7 cellular contexts compared by ENCODE assay signal in the genomic region with DNA sequence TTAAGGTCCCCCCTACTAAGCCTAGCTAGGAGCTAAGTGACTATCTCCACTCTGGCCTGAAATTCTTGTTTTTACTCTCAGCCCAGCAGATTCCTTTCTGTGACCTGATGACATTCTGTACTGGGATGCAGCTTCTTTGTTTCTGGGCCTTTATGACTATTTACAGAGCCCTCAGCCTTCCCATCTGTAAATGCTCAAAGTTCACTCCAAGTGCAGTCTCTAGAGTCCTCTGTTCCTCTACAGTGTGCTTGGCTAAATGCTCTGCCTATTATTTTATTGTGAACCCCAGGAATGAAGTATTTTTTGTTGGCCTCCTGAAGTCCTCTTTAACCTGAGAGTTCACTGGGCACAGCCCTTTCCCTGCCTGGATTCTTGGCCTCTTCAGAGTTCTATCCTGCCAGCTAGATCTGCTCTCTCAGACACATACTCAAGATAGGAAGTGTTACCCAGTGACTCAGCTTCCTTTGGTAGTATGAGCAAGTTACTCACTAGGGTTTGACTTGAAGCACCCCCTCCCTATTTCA.
DNase-seq lines count a peak whose midpoint lies in the region; ATAC-seq and TF ChIP-seq lines count a peak whose summit lies in the region.

No MANE protein-coding gene starts in this region.

- H3K27me3 Mint-ChIP-seq in osteocyte (ENCODE audit: unreplicated experiment), result no peaks in the 10 kb centered on the region

- TF ChIP-seq CTCF in mammary epithelial cell (conservative IDR thresholded peaks at IDR 0.05 in 1 of 2, IDR thresholded peaks at IDR 0.05 in 1 of 2; ENCODE audit: extremely low read depth in 1 of 2, insufficient read depth in 1 of 2, low read depth in 1 of 2, low read length in 2 of 2) (no peak), osteocyte (IDR thresholded peaks at IDR 0.05) (no peak), BE2C (IDR thresholded peaks at IDR 0.05; ENCODE audit: low read depth, low read length) (no peak), dorsolateral prefrontal cortex (IDR thresholded peaks at IDR 0.05 in 54 of 56, conservative IDR thresholded peaks at IDR 0.05 in 2 of 56; ENCODE audit: low read depth in 1 of 56, partially characterized antibody in 56 of 56) (no peak)

- dilution Hi-C loops in mammary epithelial cell (cut with HindIII; ENCODE audit: low sequenced_read_pairs), result no loop called here

- in situ Hi-C loops in mammary epithelial cell (cut with MboI; ENCODE audit: low sequenced_read_pairs in 2 of 2), result no loop called here

- H3K4me3 Mint-ChIP-seq in osteocyte (ENCODE audit: unreplicated experiment), result no peak overlapping the region

- intact Hi-C loops in mammary epithelial cell (cut with micrococcal nuclease) (no loop called here), dorsolateral prefrontal cortex (cut with DNase I) (no loop called here)

- H3K27ac ChIP-seq in mammary epithelial cell (ENCODE audit: insufficient read depth, low read depth, low read length) (no peak overlapping the region), dorsolateral prefrontal cortex (peak overlapping the region in 7 of 59 donors; percentile 7 to 32 (median 25))

- ATAC-seq in GM19438 (IDR thresholded peaks at IDR 0.05; ENCODE audit: low read depth, unreplicated experiment) (peak; percentile 67), HG03095 (IDR thresholded peaks at IDR 0.05; ENCODE audit: unreplicated experiment) (peak; percentile 69)

- CTCF ChIA-PET in mammary epithelial cell (lab: Charles Lee; ENCODE audit: low non-redundant PET), result no interaction called here

- no peaks in the 10 kb centered on the region for H3K36me3 ChIP-seq in mammary epithelial cell (ENCODE audit: insufficient read depth, low read length)
- H3K36me3 ChIP-seq in BE2C, result no peaks in the 10 kb centered on the region

- no peaks in the 10 kb centered on the region for H3K79me2 ChIP-seq in mammary epithelial cell (ENCODE audit: insufficient read depth, low read length)

- no peaks in the 10 kb centered on the region for H3K4me1 ChIP-seq in mammary epithelial cell (ENCODE audit: insufficient read depth, low read length)
- H3K4me1 ChIP-seq in BE2C, result no peaks in the 10 kb centered on the region

- H3K4me1 Mint-ChIP-seq in osteocyte (ENCODE audit: unreplicated experiment), result peaks cover 29% of the 10 kb centered on the region

- no peaks in the 10 kb centered on the region for H3K36me3 Mint-ChIP-seq in osteocyte (ENCODE audit: unreplicated experiment)

- no peak overlapping the region for H3K9ac ChIP-seq in mammary epithelial cell (ENCODE audit: insufficient read depth, low read length)

- H3K4me2 ChIP-seq in mammary epithelial cell (ENCODE audit: insufficient read depth, low read depth, low read length), result no peak overlapping the region

- H3K27me3 ChIP-seq in mammary epithelial cell (ENCODE audit: insufficient read depth, low read length), result peaks cover 3% of the 10 kb centered on the region
- no peaks in the 10 kb centered on the region; the same call in 1 of the 2 replicates for H3K27me3 ChIP-seq in BE2C
- H3K27me3 ChIP-seq in dorsolateral prefrontal cortex, result no peaks in the 10 kb centered on the region

- H2AFZ ChIP-seq in mammary epithelial cell (ENCODE audit: low read depth, low read length), result no peak overlapping the region

- peak; percentile 28 for DNase-seq in mammary epithelial cell
- DNase-seq in osteocyte (ENCODE audit: extremely low spot score, unreplicated experiment), result no peak
- no peak for DNase-seq in BE2C
- no peak for DNase-seq in activated CD4-positive, alpha-beta T cell treated with anti-CD3 and anti-CD28 coated beads for 1 hour
- DNase-seq in dorsolateral prefrontal cortex, result no peak

- H3K4me3 ChIP-seq in mammary epithelial cell (replicated peaks in 1 of 3; ENCODE audit: insufficient read depth in 1 of 3, low read depth in 2 of 3, low read length in 3 of 3) (no peak overlapping the region), BE2C (ENCODE audit: low read depth, low read length) (no peak overlapping the region), dorsolateral prefrontal cortex (no peak overlapping the region)

- H3K27ac Mint-ChIP-seq in osteocyte (ENCODE audit: unreplicated experiment), result peak overlapping the region; percentile 61

- H4K20me1 ChIP-seq in mammary epithelial cell (ENCODE audit: insufficient read depth, low read length), result no peaks in the 10 kb centered on the region

- BruUV-seq in mammary epithelial cell (replicated peaks; lab: Mats Ljungman, UMichigan), result no TSS peak

- no peaks in the 10 kb centered on the region for H3K9me3 Mint-ChIP-seq in osteocyte (ENCODE audit: unreplicated experiment)

- H3K9me3 ChIP-seq in mammary epithelial cell (replicated peaks; ENCODE audit: insufficient read depth, low read length) (no peaks in the 10 kb centered on the region), BE2C (no peaks in the 10 kb centered on the region)
